8 cellular contexts compared by ENCODE assay signal in the genomic region with DNA sequence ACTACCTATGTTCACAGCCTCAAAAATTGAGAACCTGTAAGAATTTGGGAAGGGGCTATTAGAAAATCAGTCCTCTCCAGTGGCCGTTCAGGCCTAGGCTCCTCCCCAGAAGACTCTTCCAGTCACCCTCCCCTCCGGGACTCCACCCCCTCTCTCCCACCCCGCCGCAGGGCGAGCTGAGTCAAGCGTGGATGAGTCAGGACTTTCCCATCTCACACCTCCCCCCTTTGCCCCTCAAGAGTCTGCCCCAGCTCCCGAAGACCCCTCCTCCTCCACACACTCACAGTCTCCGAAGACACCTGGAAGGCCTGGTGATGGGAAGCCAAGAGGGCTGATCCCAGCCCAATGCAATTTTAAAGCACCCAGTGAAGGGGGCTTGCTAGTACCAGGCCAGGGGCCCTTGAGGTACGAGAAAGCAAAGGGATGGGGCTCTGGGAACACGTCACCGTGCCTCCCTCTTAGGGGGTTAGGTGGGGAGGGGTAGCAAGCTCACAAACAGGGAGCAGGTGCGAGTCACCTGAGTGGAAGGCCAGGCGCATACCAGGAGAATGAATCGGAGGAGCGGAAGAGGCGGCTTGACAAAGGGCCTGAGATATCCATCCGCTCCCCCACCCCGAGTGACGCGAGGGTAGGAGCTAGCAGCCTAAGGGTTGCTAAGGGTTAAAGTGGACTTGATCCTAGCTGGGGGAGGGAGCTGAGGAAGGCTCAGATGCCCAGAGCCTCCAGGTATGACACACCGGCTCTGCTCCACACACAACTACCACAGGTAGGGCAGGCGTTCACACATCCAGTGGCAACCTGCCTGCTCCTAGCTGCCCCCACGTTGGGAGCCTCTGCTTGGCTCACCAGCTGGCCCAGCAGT. TPM values are rescaled to one million over a fixed set of nuclear protein-coding genes. Genes with fewer than 3 reads are reported as not detected.
DNase-seq lines count a peak whose midpoint lies in the region; ATAC-seq and TF ChIP-seq lines count a peak whose summit lies in the region.

No MANE protein-coding gene starts in this region.

- ATAC-seq in GM21360 (IDR thresholded peaks at IDR 0.05; ENCODE audit: unreplicated experiment) (no peak), GM21515 (IDR thresholded peaks at IDR 0.05; ENCODE audit: unreplicated experiment) (no peak)

- H3K9me3 Mint-ChIP-seq in activated naive CD8-positive, alpha-beta T cell (ENCODE audit: low read depth), result no peaks in the 10 kb centered on the region

- H3K27ac ChIP-seq in SJCRH30, result peak overlapping the region; percentile 92
- H3K27ac ChIP-seq in urinary bladder (ENCODE audit: low read depth), result peak overlapping the region; percentile 92

- no peaks in the 10 kb centered on the region for H3K9me3 ChIP-seq in SJCRH30 (replicated peaks)

- no peaks in the 10 kb centered on the region for H3K27me3 ChIP-seq in SJCRH30

- H3K27me3 Mint-ChIP-seq in activated naive CD8-positive, alpha-beta T cell, result no peaks in the 10 kb centered on the region

- WGBS in urinary bladder, result 22% methylated on average over 23 of the region's 23 CpGs

- H3K4me1 Mint-ChIP-seq in activated naive CD8-positive, alpha-beta T cell (ENCODE audit: low read depth), result peaks cover 79% of the 10 kb centered on the region

- intact Hi-C loops in cardiac septum (cut with DNase I), result no loop called here

- no peaks in the 10 kb centered on the region for H3K36me3 Mint-ChIP-seq in activated naive CD8-positive, alpha-beta T cell

- H3K4me1 ChIP-seq in SJCRH30 (peaks cover 76% of the 10 kb centered on the region), urinary bladder (ENCODE audit: insufficient read depth) (no peaks in the 10 kb centered on the region)

- DNase-seq in GM12865 (ENCODE audit: low read depth) (peak; percentile 49), SJCRH30 (peak; percentile 76 to 81), cardiac septum (ENCODE audit: low spot score) (peak; percentile 91), pulmonary artery endothelial cell (ENCODE audit: low read depth, low spot score) (peak; percentile 75)

- TF ChIP-seq CTCF in GM12865 (IDR thresholded peaks at IDR 0.05; ENCODE audit: insufficient read depth, low read depth, low read length, missing control alignments), result no peak

- H3K36me3 ChIP-seq in SJCRH30 (no peaks in the 10 kb centered on the region), urinary bladder (ENCODE audit: insufficient read depth) (no peaks in the 10 kb centered on the region)

- H3K4me3 ChIP-seq in GM12865 (ENCODE audit: low read depth, low read length) (peak overlapping the region; percentile 5; the same call in 1 of the 2 replicates), SJCRH30 (peak overlapping the region; percentile 13; the same call in 1 of the 2 replicates), urinary bladder (ENCODE audit: low read depth, low read length) (no peak overlapping the region)

- peak overlapping the region; percentile 84 for H3K4me3 Mint-ChIP-seq in activated naive CD8-positive, alpha-beta T cell

- H3K27ac Mint-ChIP-seq in activated naive CD8-positive, alpha-beta T cell, result peak overlapping the region; percentile 99

RNA-seq across cellular contexts. Expression of gene BCL9L, which starts 13.6 kb away (rescaled TPM):
- total RNA-seq in SJCRH30 (2014; rRNA removed; shearing (Covaris generic)), result 2.2 and 4.3 TPM in 2 replicates
- total RNA-seq in cardiac septum (41.4 TPM), pulmonary artery endothelial cell (8.3 and 9.1 TPM in 2 replicates), urinary bladder (15.1 TPM)
- polyA plus RNA-seq in urinary bladder, result 48.1 TPM

RNA-seq across cellular contexts. Expression of gene CXCR5, which starts 28.4 kb away (rescaled TPM):
- total RNA-seq in SJCRH30 (2014; rRNA removed; shearing (Covaris generic)), result not detected in 2 replicates
- total RNA-seq in cardiac septum (not detected), pulmonary artery endothelial cell (not detected in 2 replicates), urinary bladder (not detected)
- polyA plus RNA-seq in urinary bladder, result 0.38 TPM

RNA-seq across cellular contexts. Expression of gene UPK2, which starts 44.0 kb away (rescaled TPM):
- total RNA-seq in SJCRH30 (2014; rRNA removed; shearing (Covaris generic)), result not detected in 2 replicates
- not detected for total RNA-seq in cardiac septum
- total RNA-seq in pulmonary artery endothelial cell, result not detected in 2 replicates
- 38.2 TPM for total RNA-seq in urinary bladder
- polyA plus RNA-seq in urinary bladder, result 33.8 TPM

RNA-seq across cellular contexts. Expression of gene FOXR1, which starts 59.5 kb away (rescaled TPM):
- not detected in 2 replicates for total RNA-seq in SJCRH30 (2014; rRNA removed; shearing (Covaris generic))
- total RNA-seq in cardiac septum (not detected), pulmonary artery endothelial cell (not detected in 2 replicates), urinary bladder (not detected)
- polyA plus RNA-seq in urinary bladder, result not detected

Comparison
In these comparisons a context has a peak if more than half of its experiments do, and no peak if none do; other contexts are left out.
1. RNA of gene UPK2, which starts 44.0 kb away (total RNA-seq): 38.2 TPM in urinary bladder (single experiment); not detected in SJCRH30, not detected in cardiac septum (single experiment) and not detected in pulmonary artery endothelial cell; every median in the first group is over 10 times any median in the second.
2. Peak in every context shown above with its lines, with median percentiles within 50 percentile points of each other: DNase-seq.